In the genomic region with DNA sequence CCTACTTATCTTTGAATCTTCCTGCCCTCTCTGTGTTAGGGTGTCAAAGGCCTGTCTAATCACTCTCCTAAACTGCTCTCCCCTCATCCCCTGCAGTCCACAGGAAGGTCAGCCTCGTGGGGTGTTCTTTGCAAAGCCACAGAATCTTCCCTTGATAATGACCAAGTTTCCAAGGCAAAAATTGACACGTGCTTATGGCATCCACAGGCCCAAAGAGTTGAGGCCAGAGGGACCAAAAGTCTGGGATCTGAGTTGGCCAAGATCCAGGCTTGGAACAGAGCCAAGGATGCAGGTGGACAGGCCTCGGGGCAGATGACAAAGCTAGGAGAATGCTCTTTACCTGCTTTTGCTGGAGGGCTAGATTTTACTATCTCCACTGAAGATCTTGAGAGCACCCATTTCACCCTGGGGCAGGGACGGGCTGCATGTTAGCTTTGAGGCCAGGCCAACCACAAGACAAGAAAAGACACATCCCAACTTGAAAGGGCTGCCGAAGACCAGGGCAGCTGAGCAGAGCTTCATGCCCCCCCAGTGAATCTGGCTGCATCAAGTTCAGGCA, we compare ENCODE assay signal across 14 cellular contexts. TPM values are rescaled to one million over a fixed set of nuclear protein-coding genes. Genes with fewer than 3 reads are reported as not detected.
DNase-seq lines count a peak whose midpoint lies in the region; ATAC-seq and TF ChIP-seq lines count a peak whose summit lies in the region.
"Had no signal": no experiment of that assay in that cellular context is flagged by ENCODE, and none has a peak within 500 bp of the region (broad histone marks: within the 10 kb centered on the region; RNA-seq: fewer than 3 reads in every experiment).

No MANE protein-coding gene starts in this region.

- H3K27ac ChIP-seq in RWPE1 (peak overlapping the region; percentile 45), foreskin keratinocyte (peak overlapping the region; percentile 43)
- H3K27ac ChIP-seq: adrenal gland, psoas muscle, uterus had no signal

- peak; percentile 40 for ATAC-seq in GM21786 (IDR thresholded peaks at IDR 0.05; ENCODE audit: unreplicated experiment)
- ATAC-seq in foreskin keratinocyte = peak; percentile 54
- ATAC-seq in GM18870 (IDR thresholded peaks at IDR 0.05; ENCODE audit: unreplicated experiment) = no peak
- ATAC-seq: psoas muscle had no signal

- POLR2A ChIA-PET in RWPE1 (lab: Yijun Ruan, JAX; ENCODE audit: low non-redundant PET) = no interaction called here

- H3K27me3 ChIP-seq in foreskin keratinocyte = no peaks in the 10 kb centered on the region
- H3K27me3 ChIP-seq: adrenal gland, uterus had no signal

- TF ChIP-seq CTCF in RWPE1 (conservative IDR thresholded peaks at IDR 0.05; ENCODE audit: low read depth) (no peak), foreskin keratinocyte (conservative IDR thresholded peaks at IDR 0.05) (no peak)

- DNase-seq in NCI-H2196 (lab: John Stamatoyannopoulos, UW; ENCODE audit: unreplicated experiment) = peak; percentile 18
- no peak for DNase-seq in NCI-H2196 treated with DMSO at 0.1 percent for 48 hours (lab: John Stamatoyannopoulos, UW; ENCODE audit: unreplicated experiment)
- peak; percentile 69 for DNase-seq in RWPE1 (ENCODE audit: low spot score)
- DNase-seq in foreskin keratinocyte = peak; percentile 89 to 92
- no peak for DNase-seq in GF-D8 (lab: John Stamatoyannopoulos, UW)
- no peak for DNase-seq in NCI-H226
- DNase-seq: ACHN, adrenal gland, H9, NCI-H1092, psoas muscle, uterus had no signal

- H3K4me1 ChIP-seq in foreskin keratinocyte = peaks cover 29% of the 10 kb centered on the region
- H3K4me1 ChIP-seq: uterus had no signal

- CTCF ChIA-PET in RWPE1 (lab: Yijun Ruan, JAX) = interaction anchor here (0.7 kb wide), 1 partner anchor 21 kb away, joined by 3 read pairs; no protein-coding TSS in a partner anchor

RNA-seq across cellular contexts. Expression of a gene that starts 20.5 kb away (rescaled TPM):
- 78.2 and 96.0 TPM in 2 replicates for total RNA-seq in foreskin keratinocyte
- polyA plus RNA-seq in foreskin keratinocyte = 44.6 and 47.5 TPM in 2 replicates

Comparison
In these comparisons a context has a peak if more than half of its experiments do, and no peak if none do; other contexts are left out.
1. DNase-seq: peak in NCI-H2196 (single experiment), RWPE1 (single experiment) and foreskin keratinocyte (2 of 2); none in NCI-H2196 treated with DMSO at 0.1 percent for 48 hours (single experiment), GF-D8 (single experiment) and NCI-H226 (single experiment).